1 cellular context compared by ENCODE assay signal in the genomic region with DNA sequence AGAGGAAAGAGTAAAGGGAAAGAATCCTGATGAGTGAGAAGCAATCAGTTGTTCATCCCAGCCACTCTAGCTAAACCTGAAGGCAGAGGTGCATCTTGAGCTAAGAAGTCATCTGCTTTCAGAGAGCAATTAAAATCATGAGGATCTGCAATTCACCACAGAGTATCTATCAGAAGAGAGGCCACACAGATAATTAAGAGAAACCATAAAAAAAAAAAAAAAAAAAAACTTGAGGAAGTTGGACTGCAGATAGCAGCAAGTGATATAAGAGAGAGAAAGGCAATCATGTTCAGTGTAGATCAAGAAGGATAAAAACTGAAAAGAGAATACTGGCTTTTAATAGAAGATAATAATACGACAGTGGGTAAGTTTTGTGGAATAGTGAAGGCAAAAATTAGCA.
TF ChIP-seq lines count a peak whose summit lies in the region.

No MANE protein-coding gene starts in this region.

TF ChIP-seq in K562, 482 proteins besides CTCF, POLR2A, EP300 and RAD21:
- TF ChIP-seq NCOA2 (IDR thresholded peaks at IDR 0.05; ENCODE audit: partially characterized antibody in 2 of 2) (no peak), ZNF384 (IDR thresholded peaks at IDR 0.05; ENCODE audit: low read depth, low read length) (0 out of 2 replicates have a peak, but pooled peaks have one; percentile 17)
- TF ChIP-seq, protein P1, sequence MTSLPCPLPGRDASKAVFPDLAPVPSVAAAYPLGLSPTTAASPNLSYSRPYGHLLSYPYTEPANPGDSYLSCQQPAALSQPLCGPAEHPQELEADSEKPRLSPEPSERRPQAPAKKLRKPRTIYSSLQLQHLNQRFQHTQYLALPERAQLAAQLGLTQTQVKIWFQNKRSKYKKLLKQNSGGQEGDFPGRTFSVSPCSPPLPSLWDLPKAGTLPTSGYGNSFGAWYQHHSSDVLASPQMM (CRISPR knock-in tag; IDR thresholded peaks at IDR 0.05), result no peak
TF ChIP-seq in K562: peak in this region for 1.
